In genomic region chr2:2560374-2561015, GRCh38 we compare ENCODE assay signal across 22 cellular contexts.
"Had no signal": no experiment of that assay in that cellular context is flagged by ENCODE, and none has a peak within 500 bp of the region (broad histone marks: within the 10 kb centered on the region; RNA-seq: fewer than 3 reads in every experiment).

No MANE protein-coding gene starts in this region.

- H3K9me3 Mint-ChIP-seq: natural killer cell treated with Interleukin-12 subunit alpha and Interleukin-12 subunit beta and Interleukin-15 and Interleukin-18, amount 100 ng/mL, for 72 hours had no signal

- H3K27ac Mint-ChIP-seq: mesothelial cell of epicardium; naive thymus-derived CD4-positive, alpha-beta T cell; natural killer cell treated with Interleukin-12 subunit alpha and Interleukin-12 subunit beta and Interleukin-15 and Interleukin-18, amount 100 ng/mL, for 72 hours; stimulated activated effector memory CD8-positive, alpha-beta T cell treated with anti-CD3 and anti-CD28 coated beads, Interleukin-12 subunit alpha, Interleukin-12 subunit beta, amount 100 ng/mL, for 72 hours; stimulated activated naive CD8-positive, alpha-beta T cell treated with anti-CD3 and anti-CD28 coated beads, Interleukin-15, Interleukin-2, amounts not matched to agents 100 ng/mL and 50 ng/mL, for 24 hours had no signal

- H3K36me3 ChIP-seq: heart right ventricle, left ventricle myocardium inferior, ovary, prostate gland, transverse colon, upper lobe of left lung, vagina had no signal

- H3K4me1 Mint-ChIP-seq: mesothelial cell of epicardium; stimulated activated effector memory CD8-positive, alpha-beta T cell treated with anti-CD3 and anti-CD28 coated beads, Interleukin-12 subunit alpha, Interleukin-12 subunit beta, amount 100 ng/mL, for 72 hours had no signal

- H3K9me3 ChIP-seq: heart right ventricle, left ventricle myocardium inferior, ovary, prostate gland, upper lobe of left lung, vagina had no signal

- H3K27ac ChIP-seq: heart right ventricle, hepatocyte, left ventricle myocardium inferior, ovary, prostate gland, skin epidermis, transverse colon, upper lobe of left lung, vagina had no signal

- DNase-seq: heart right ventricle; kidney glomerular epithelial cell; left colon; left ventricle myocardium inferior; mesendoderm; naive thymus-derived CD4-positive, alpha-beta T cell; ovary; retina; right cardiac atrium; stimulated activated CD4-positive, alpha-beta T cell treated with anti-CD3 and anti-CD28 coated beads, Interleukin-4, amount 100 ng/mL, for 24 hours; stimulated activated naive CD4-positive, alpha-beta T cell; transverse colon; upper lobe of left lung had no signal

- H3K4me3 Mint-ChIP-seq: mesothelial cell of epicardium; naive thymus-derived CD4-positive, alpha-beta T cell; natural killer cell treated with Interleukin-12 subunit alpha and Interleukin-12 subunit beta and Interleukin-15 and Interleukin-18, amount 100 ng/mL, for 72 hours; stimulated activated effector memory CD8-positive, alpha-beta T cell treated with anti-CD3 and anti-CD28 coated beads, Interleukin-12 subunit alpha, Interleukin-12 subunit beta, amount 100 ng/mL, for 72 hours; stimulated activated naive CD8-positive, alpha-beta T cell treated with anti-CD3 and anti-CD28 coated beads, Interleukin-15, Interleukin-2, amounts not matched to agents 100 ng/mL and 50 ng/mL, for 24 hours had no signal

- H3K27me3 ChIP-seq: hepatocyte, ovary, transverse colon, upper lobe of left lung, vagina had no signal

- H3K4me3 ChIP-seq: heart right ventricle, hepatocyte, left ventricle myocardium inferior, lung, ovary, prostate gland, skin epidermis, transverse colon, upper lobe of left lung, vagina had no signal

- H3K36me3 Mint-ChIP-seq: mesothelial cell of epicardium; naive thymus-derived CD4-positive, alpha-beta T cell; natural killer cell treated with Interleukin-12 subunit alpha and Interleukin-12 subunit beta and Interleukin-15 and Interleukin-18, amount 100 ng/mL, for 72 hours; stimulated activated effector memory CD8-positive, alpha-beta T cell treated with anti-CD3 and anti-CD28 coated beads, Interleukin-12 subunit alpha, Interleukin-12 subunit beta, amount 100 ng/mL, for 72 hours had no signal

- H3K27me3 Mint-ChIP-seq: stimulated activated naive CD8-positive, alpha-beta T cell treated with anti-CD3 and anti-CD28 coated beads, Interleukin-15, Interleukin-2, amounts not matched to agents 100 ng/mL and 50 ng/mL, for 24 hours had no signal

- H3K4me1 ChIP-seq: heart right ventricle, left ventricle myocardium inferior, prostate gland, transverse colon, upper lobe of left lung, vagina had no signal
